Comparison of ENCODE assay signal across 8 cellular contexts in the genomic region with DNA sequence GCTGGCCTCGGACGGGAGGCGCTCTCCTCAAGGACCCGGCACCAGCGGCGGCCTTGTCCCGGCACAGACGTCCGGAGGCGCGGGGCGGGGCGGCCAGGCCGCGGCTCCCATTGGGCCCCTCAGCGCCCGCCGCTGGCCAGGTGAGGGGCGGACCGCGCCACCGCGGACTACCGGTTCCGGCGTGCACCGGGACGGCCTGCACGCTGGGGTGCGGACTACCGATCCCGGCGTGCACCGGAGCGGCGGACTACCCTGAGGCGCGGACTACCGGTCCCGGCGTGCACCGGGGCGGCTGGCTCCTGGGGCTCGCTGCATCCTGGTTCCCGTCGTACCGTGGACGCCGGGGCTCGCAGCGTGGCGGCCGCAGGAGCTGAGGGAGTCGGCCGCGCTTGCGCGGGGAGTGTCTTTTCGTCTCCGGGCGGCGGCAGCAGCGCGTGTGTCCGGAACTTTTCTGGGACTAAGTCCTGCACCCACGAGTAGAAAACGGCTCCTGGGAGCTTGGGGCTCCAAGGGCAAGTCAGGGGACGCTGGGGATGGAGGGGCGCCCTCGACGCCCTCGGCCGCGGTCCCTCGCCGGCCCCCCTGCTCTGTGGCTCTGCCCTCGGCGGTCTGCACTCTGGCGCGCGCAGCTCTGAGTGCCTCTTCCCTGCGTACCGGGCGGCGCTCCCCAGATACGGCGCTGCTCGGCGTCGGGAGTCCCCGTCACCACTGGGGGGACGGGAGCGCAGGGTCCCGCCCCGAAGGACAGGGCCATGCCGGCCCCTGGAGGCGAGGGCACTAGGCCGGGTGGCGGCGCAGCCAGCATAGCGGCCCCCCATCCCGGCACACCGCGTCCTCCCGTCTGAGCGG. TPM values are rescaled to one million over a fixed set of nuclear protein-coding genes. Genes with fewer than 3 reads are reported as not detected.
DNase-seq lines count a peak whose midpoint lies in the region; ATAC-seq lines count a peak whose summit lies in the region.

A gene (minus strand): TSS at position 86 of the 849 bp plus-strand sequence. CDS start 206 bp downstream, outside the sequence.

- DNase-seq in AML-193 (lab: John Stamatoyannopoulos, UW) (peak; percentile 77 to 83), NCI-H446 treated with DMSO at 0.1 percent for 48 hours (lab: John Stamatoyannopoulos, UW) (peak; percentile 73), cerebellum (ENCODE audit: low spot score) (peak; percentile 94), kidney glomerular epithelial cell (lab: John Stamatoyannopoulos, UW) (peak; percentile 86)
- DNase-seq in activated CD4-positive, alpha-beta T cell treated with anti-CD3 and anti-CD28 coated beads for 1 hour, result peak; percentile 89
- peak; percentile 79 to 80 for DNase-seq in stimulated activated CD4-positive, alpha-beta T cell treated with anti-CD3 and anti-CD28 coated beads, Interleukin-1b, Interleukin-23, amount 100 ng/mL, for 1 hour (ENCODE audit: low read depth in 2 of 2)

- peak; percentile 90 for ATAC-seq in GM19043 (IDR thresholded peaks at IDR 0.05; ENCODE audit: low read depth, unreplicated experiment)
- peak; percentile 62 for ATAC-seq in HG03378 (IDR thresholded peaks at IDR 0.05; ENCODE audit: unreplicated experiment)

RNA-seq across cellular contexts. Expression of the gene that starts here (rescaled TPM):
- total RNA-seq in cerebellum, result 46.5 TPM

Comparison
In these comparisons a context has a peak if more than half of its experiments do, and no peak if none do; other contexts are left out.
1. Peak in every context shown above with its lines: DNase-seq and ATAC-seq.